ENCODE assay signal across 9 cellular contexts in genomic region chr18:48806551-48807261, GRCh38.
A peak's percentile ranks its signal among the peaks of the same experiment; 100 is the strongest.
DNase-seq lines count a peak whose midpoint lies in the region; ATAC-seq and TF ChIP-seq lines count a peak whose summit lies in the region.
"Had no signal": no experiment of that assay in that cellular context is flagged by ENCODE, and none has a peak within 500 bp of the region (broad histone marks: within the 10 kb centered on the region; RNA-seq: fewer than 3 reads in every experiment).

No MANE protein-coding gene starts in this region.

- no peak overlapping the region for H3K18ac ChIP-seq in trophoblast cell (ENCODE audit: low read length)

- no peaks in the 10 kb centered on the region for H3K79me1 ChIP-seq in trophoblast cell (ENCODE audit: low read length)

- H4K8ac ChIP-seq in trophoblast cell (ENCODE audit: low read depth, low read length): no peak overlapping the region

- peak in 1 of 4 donors; percentile 22 for TF ChIP-seq EP300 in upper lobe of left lung (IDR thresholded peaks at IDR 0.05)

- 61 to 66% methylated on average over 11 of the region's 11 CpGs for WGBS in upper lobe of left lung, 2 donors
- WGBS in trophoblast cell (ENCODE audit: extremely low coverage, insufficient coverage, insufficient read length): no CpG with 5 or more reads among the region's 11 CpGs

- H3K4me1 ChIP-seq in ascending aorta (peaks cover 20 to 62% of the 10 kb centered on the region in 2 donors), upper lobe of left lung (peaks cover 3 to 16% (median 14%) of the 10 kb centered on the region in 4 donors), trophoblast cell (ENCODE audit: control insufficient read depth in 1 of 2, insufficient read depth in 2 of 2, low read length in 2 of 2) (peaks cover 11% of the 10 kb centered on the region in 2 experiments)

- DNase-seq in activated CD4-positive, alpha-beta T cell treated with anti-CD3 and anti-CD28 coated beads for 1 hour: peak; percentile 7
- no peak for DNase-seq in activated CD4-positive, alpha-beta T cell treated with anti-CD3 and anti-CD28 coated beads, Interleukin-2, amount 50 U/mL, for 4 hours
- peak in 1 of 2 donors; percentile 87 for DNase-seq in ascending aorta (ENCODE audit: low spot score in 2 of 2)
- DNase-seq in upper lobe of left lung: peak in 1 of 2 donors; percentile 32
- no peak for DNase-seq in CD1c-positive myeloid dendritic cell (ENCODE audit: extremely low spot score)
- DNase-seq in trophoblast cell: no peak
- DNase-seq: ACHN had no signal

- no peak for TF ChIP-seq POLR2A in upper lobe of left lung (IDR thresholded peaks at IDR 0.05)

- no peak overlapping the region for H3K23ac ChIP-seq in trophoblast cell (ENCODE audit: low read length)

- H3K79me2 ChIP-seq in trophoblast cell (ENCODE audit: control insufficient read depth, insufficient read depth, low read length, poor library complexity): no peaks in the 10 kb centered on the region

- no peak overlapping the region for H2AFZ ChIP-seq in trophoblast cell (ENCODE audit: insufficient read depth, low read length, poor library complexity)

- H2BK12ac ChIP-seq in trophoblast cell (ENCODE audit: low read length): no peak overlapping the region

- H4K91ac ChIP-seq in trophoblast cell (ENCODE audit: low read depth, low read length): no peak overlapping the region

- peak in 1 of 2 donors; percentile 39 for ATAC-seq in upper lobe of left lung (ENCODE audit: low FRiP score in 2 of 2)
- ATAC-seq in GM18519 (IDR thresholded peaks at IDR 0.05; ENCODE audit: low FRiP score, unreplicated experiment): no peak

- H3K9me3 ChIP-seq in ascending aorta: no peaks in the 10 kb centered on the region
- H3K9me3 ChIP-seq in upper lobe of left lung: no peaks in the 10 kb centered on the region
- H3K9me3 ChIP-seq in trophoblast cell (ENCODE audit: insufficient read depth, low read depth, low read length): peaks cover 4% of the 10 kb centered on the region

- H3K27me3 ChIP-seq in ascending aorta: no peaks in the 10 kb centered on the region
- H3K27me3 ChIP-seq in layer of hippocampus (ENCODE audit: control insufficient read depth, insufficient read depth, low read length): no peaks in the 10 kb centered on the region
- no peaks in the 10 kb centered on the region for H3K27me3 ChIP-seq in upper lobe of left lung
- H3K27me3 ChIP-seq in trophoblast cell (ENCODE audit: insufficient read depth, low read length): no peaks in the 10 kb centered on the region

- no peak overlapping the region for H2AK5ac ChIP-seq in trophoblast cell (ENCODE audit: low read length)

- H3K27ac ChIP-seq in ascending aorta (peak overlapping the region; percentile 86 to 88), layer of hippocampus (ENCODE audit: low read depth, low read length) (peak overlapping the region; percentile 47), upper lobe of left lung (peak overlapping the region in 3 of 4 donors; percentile 48 to 71 (median 55)), trophoblast cell (ENCODE audit: low read depth, low read length) (no peak overlapping the region)

- no peak overlapping the region for H4K12ac ChIP-seq in trophoblast cell (ENCODE audit: low read depth, low read length)

- no peak overlapping the region for H3K4me3 ChIP-seq in ascending aorta
- no peak overlapping the region for H3K4me3 ChIP-seq in upper lobe of left lung
- H3K4me3 ChIP-seq in trophoblast cell (ENCODE audit: low read depth, low read length): no peak overlapping the region

- no peak overlapping the region for H3K4me2 ChIP-seq in trophoblast cell (ENCODE audit: low read length)

- no peak overlapping the region for H3K9ac ChIP-seq in trophoblast cell (ENCODE audit: low read length)

- TF ChIP-seq CTCF in ascending aorta (IDR thresholded peaks at IDR 0.05) (no peak), upper lobe of left lung (IDR thresholded peaks at IDR 0.05) (no peak)

- intact Hi-C loops in ascending aorta (cut with DNase I): loop anchor here (2.0 kb wide), 1 partner anchor 24 kb away; no protein-coding TSS in a partner anchor

- H3K4ac ChIP-seq in trophoblast cell (ENCODE audit: low read depth, low read length): no peak overlapping the region

- no peak overlapping the region for H2BK120ac ChIP-seq in trophoblast cell (ENCODE audit: insufficient read depth, low read length, poor library complexity)

- no peaks in the 10 kb centered on the region for H3K36me3 ChIP-seq in ascending aorta
- H3K36me3 ChIP-seq in upper lobe of left lung: peaks cover 0 to 4% (median 2%) of the 10 kb centered on the region in 4 donors
- peaks cover 3 to 12% of the 10 kb centered on the region in 2 experiments for H3K36me3 ChIP-seq in trophoblast cell (ENCODE audit: control insufficient read depth in 1 of 2, insufficient read depth in 2 of 2, low read length in 2 of 2)

- no peak overlapping the region for H2BK5ac ChIP-seq in trophoblast cell (ENCODE audit: low read depth, low read length, poor library complexity)

- H3K14ac ChIP-seq in trophoblast cell (ENCODE audit: low read length): no peak overlapping the region
